In the genomic region with DNA sequence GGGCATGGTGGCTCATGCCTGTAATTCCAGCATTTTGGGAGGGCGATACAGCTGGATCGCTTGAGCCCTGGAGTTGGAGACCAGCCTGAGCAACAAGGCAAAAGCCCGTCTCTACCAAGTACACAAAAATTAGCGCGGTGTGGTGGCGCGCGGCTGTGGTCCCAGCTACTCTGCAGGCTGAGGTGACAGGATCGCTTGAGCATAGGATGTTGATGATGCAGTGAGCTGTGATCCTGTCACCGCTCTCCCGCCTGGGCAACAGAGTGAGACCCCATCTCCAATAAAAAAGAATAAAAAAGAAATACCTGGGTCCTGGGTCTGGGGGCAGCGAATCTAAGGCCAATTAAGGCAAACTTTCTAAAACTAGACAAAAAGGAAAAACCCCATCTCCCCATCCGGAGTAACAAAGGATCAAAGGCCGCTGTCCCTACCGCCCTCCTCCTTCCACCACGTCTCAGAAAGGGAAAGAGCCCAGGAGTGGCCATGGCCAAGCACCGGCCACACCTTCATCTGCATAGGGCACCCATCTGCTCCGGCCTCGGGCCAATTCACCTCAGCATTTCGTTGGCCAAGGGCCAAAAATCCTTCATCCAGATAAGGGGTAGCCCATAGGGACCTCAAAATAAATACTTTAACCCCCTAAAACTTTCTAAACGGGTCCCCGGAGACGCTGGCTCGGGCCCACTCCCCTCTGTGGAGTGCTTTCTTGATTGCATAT, we compare ENCODE assay signal across 6 cellular contexts. TPM values are rescaled to one million over a fixed set of nuclear protein-coding genes. Genes with fewer than 3 reads are reported as not detected.
A peak's percentile ranks its signal among the peaks of the same experiment; 100 is the strongest.
DNase-seq lines count a peak whose midpoint lies in the region; ATAC-seq and TF ChIP-seq lines count a peak whose summit lies in the region.

No MANE protein-coding gene starts in this region.

- no peaks in the 10 kb centered on the region for H3K9me3 Mint-ChIP-seq in memory B cell

- H3K9ac ChIP-seq in adipocyte (ENCODE audit: low read length) = peak overlapping the region; percentile 97

- peak overlapping the region; percentile 69 for H3K4me3 ChIP-seq in BJ (ENCODE audit: low read depth, low read length)
- peak overlapping the region; percentile 96 for H3K4me3 ChIP-seq in adipocyte (ENCODE audit: low read length)

- H3K4me1 ChIP-seq in adipocyte (ENCODE audit: control insufficient read depth, insufficient read depth, low read length) = peaks cover 10% of the 10 kb centered on the region

- no peaks in the 10 kb centered on the region for H3K27me3 ChIP-seq in BJ (ENCODE audit: control insufficient read depth, insufficient read depth, low read length)
- no peaks in the 10 kb centered on the region for H3K27me3 ChIP-seq in adipocyte (replicated peaks; ENCODE audit: control insufficient read depth, insufficient read depth, low read length)

- no peaks in the 10 kb centered on the region for H3K9me3 ChIP-seq in adipocyte (ENCODE audit: control insufficient read depth, low read length)

- POLR2A ChIA-PET in BJ (lab: Charles Lee) = no interaction called here

- H3K36me3 ChIP-seq in BJ (ENCODE audit: control insufficient read depth, insufficient read depth, low read length) = no peaks in the 10 kb centered on the region; the same call in 1 of the 2 replicates
- H3K36me3 ChIP-seq in adipocyte (ENCODE audit: control insufficient read depth, insufficient read depth, low read length, severe bottlenecking) = peaks cover 6% of the 10 kb centered on the region

- TF ChIP-seq CTCF in BJ (IDR thresholded peaks at IDR 0.05; ENCODE audit: insufficient read depth, low read depth, low read length) = no peak

- H3K27me3 Mint-ChIP-seq in memory B cell = no peaks in the 10 kb centered on the region

- peaks cover 16% of the 10 kb centered on the region for H3K36me3 Mint-ChIP-seq in memory B cell

- no peak for DNase-seq in BJ (ENCODE audit: low read depth)
- DNase-seq in adipocyte (ENCODE audit: low read depth) = peak; percentile 37
- no peak for DNase-seq in memory B cell (ENCODE audit: low spot score in 2 of 2)

- H3K4me1 Mint-ChIP-seq in memory B cell = peaks cover 12% of the 10 kb centered on the region

- CTCF ChIA-PET in BJ (lab: Yijun Ruan, JAX) = interaction anchor here (0.7 to 1.3 kb wide), 3 partner anchors 12 to 102 kb away, joined by 3 to 4 read pairs (median 4); no protein-coding TSS in a partner anchor

- ATAC-seq in HG03159 (IDR thresholded peaks at IDR 0.05; ENCODE audit: unreplicated experiment) = peak; percentile 7
- no peak for ATAC-seq in memory B cell (ENCODE audit: low read depth)
- ATAC-seq in HG02571 (IDR thresholded peaks at IDR 0.05; ENCODE audit: unreplicated experiment) = no peak
- no peak for ATAC-seq in HG03521 (IDR thresholded peaks at IDR 0.05; ENCODE audit: unreplicated experiment)

- H3K4me3 Mint-ChIP-seq in memory B cell = peak overlapping the region; percentile 88

- H3K27ac Mint-ChIP-seq in memory B cell = peak overlapping the region; percentile 92

RNA-seq across cellular contexts. Expression of a gene that starts 0.8 kb away (rescaled TPM):
- 7.9 and 8.4 TPM in 2 replicates for polyA plus RNA-seq in BJ (2011; rRNA removed)
- polyA minus RNA-seq in BJ (2011; rRNA and poly(A)+ RNA removed) = 2.9 and 5.7 TPM in 2 replicates

RNA-seq across cellular contexts. Expression of a gene that starts 26.6 kb away (rescaled TPM):
- 1.1 and 1.9 TPM in 2 replicates for polyA plus RNA-seq in BJ (2011; rRNA removed)
- 2.2 and 3.4 TPM in 2 replicates for polyA minus RNA-seq in BJ (2011; rRNA and poly(A)+ RNA removed)

RNA-seq across cellular contexts. Expression of a gene that starts 39.2 kb away (rescaled TPM):
- 11.1 and 13.8 TPM in 2 replicates for polyA plus RNA-seq in BJ (2011; rRNA removed)
- polyA minus RNA-seq in BJ (2011; rRNA and poly(A)+ RNA removed) = 12.4 and 13.8 TPM in 2 replicates
